Comparison of ENCODE assay signal across 22 cellular contexts in the genomic region with DNA sequence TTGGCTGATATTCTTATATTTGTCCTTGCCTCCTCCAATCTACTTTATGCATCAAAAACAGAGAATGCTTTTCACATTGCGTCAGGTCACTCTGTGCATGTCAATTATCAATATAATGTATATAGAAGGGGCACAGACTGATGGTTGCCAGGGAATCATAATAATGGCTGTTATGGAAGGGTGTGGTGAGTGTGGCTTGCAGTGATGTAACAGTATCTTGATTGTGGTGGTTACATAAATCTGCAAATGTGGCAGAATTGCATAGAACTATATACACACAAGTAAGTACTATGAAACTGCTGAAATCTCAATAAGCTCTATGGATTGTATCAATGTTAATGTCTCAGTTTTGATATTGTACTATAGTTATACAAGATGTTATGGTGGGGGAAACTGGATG.
DNase-seq lines count a peak whose midpoint lies in the region; ATAC-seq and TF ChIP-seq lines count a peak whose summit lies in the region.
"Had no signal": no experiment of that assay in that cellular context is flagged by ENCODE, and none has a peak within 500 bp of the region (broad histone marks: within the 10 kb centered on the region; RNA-seq: fewer than 3 reads in every experiment).

No MANE protein-coding gene starts in this region.

- TF ChIP-seq CTCF in mucosa of descending colon (IDR thresholded peaks at IDR 0.05), result no peak

- no peak overlapping the region for H3K4me3 ChIP-seq in mucosa of descending colon
- no peak overlapping the region for H3K4me3 ChIP-seq in Karpas-422 (ENCODE audit: low read length)
- H3K4me3 ChIP-seq: BLaER1 treated with 17β-estradiol and CSF1 and Interleukin-3, amounts not matched to agents 10 nM and 100 nM; GM12878; GM23338 had no signal

- H2AFZ ChIP-seq in Karpas-422 (ENCODE audit: low read length), result no peak overlapping the region
- H2AFZ ChIP-seq: GM23338 had no signal

- no peak overlapping the region for H3K4me2 ChIP-seq in Karpas-422 (ENCODE audit: low read depth, low read length, poor library complexity, severe bottlenecking)
- H3K4me2 ChIP-seq: BLaER1 treated with 17β-estradiol and CSF1 and Interleukin-3, amounts not matched to agents 10 nM and 100 nM; GM23338 had no signal

- ATAC-seq in mucosa of descending colon (peak; percentile 66), GM19455 (IDR thresholded peaks at IDR 0.05; ENCODE audit: unreplicated experiment) (no peak)
- ATAC-seq: GM12878, GM23338, HCT116 had no signal

- H3K9me2 ChIP-seq in Karpas-422 (replicated peaks; ENCODE audit: insufficient read depth, low read length), result no peaks in the 10 kb centered on the region

- no peaks in the 10 kb centered on the region for H3K79me2 ChIP-seq in Karpas-422 (ENCODE audit: low read length)

- no peaks in the 10 kb centered on the region for H3K36me3 ChIP-seq in mucosa of descending colon (ENCODE audit: low read depth)
- no peaks in the 10 kb centered on the region for H3K36me3 ChIP-seq in Karpas-422 (ENCODE audit: insufficient read depth, low read length)
- H3K36me3 ChIP-seq: BE2C; BLaER1 treated with 17β-estradiol and CSF1 and Interleukin-3, amounts not matched to agents 10 nM and 100 nM had no signal

- H3K9me3 ChIP-seq in mucosa of descending colon, result no peaks in the 10 kb centered on the region
- H3K9me3 ChIP-seq in Karpas-422 (ENCODE audit: low read length), result peaks cover 10% of the 10 kb centered on the region
- H3K9me3 ChIP-seq: BE2C; BLaER1 treated with 17β-estradiol and CSF1 and Interleukin-3, amounts not matched to agents 10 nM and 100 nM had no signal

- no peaks in the 10 kb centered on the region for H4K20me1 ChIP-seq in Karpas-422 (ENCODE audit: insufficient read depth, low read depth, low read length)
- H4K20me1 ChIP-seq: BLaER1 treated with 17β-estradiol and CSF1 and Interleukin-3, amounts not matched to agents 10 nM and 100 nM had no signal

- DNase-seq in NCI-H748 (lab: John Stamatoyannopoulos, UW; ENCODE audit: unreplicated experiment) (peak; percentile 13), NCI-H748 treated with DMSO at 0.1 percent for 48 hours (lab: John Stamatoyannopoulos, UW) (no peak), amniotic epithelial cell (ENCODE audit: low read depth) (peak; percentile 10), mucosa of descending colon (no peak), Karpas-422 (no peak)
- DNase-seq: ACHN; AML-193; BE2C; CD4-positive, alpha-beta T cell; CD8-positive, alpha-beta memory T cell; DMS 273 treated with DMSO at 0.1 percent for 48 hours; DMS79; EL; GDM1; H9; HFFc6 had no signal

- intact Hi-C loops in mucosa of descending colon (cut with DNase I, micrococcal nuclease), result no loop called here

- H3K27me3 ChIP-seq in Karpas-422 (ENCODE audit: low read length), result no peaks in the 10 kb centered on the region
- H3K27me3 ChIP-seq: BE2C; BLaER1 treated with 17β-estradiol and CSF1 and Interleukin-3, amounts not matched to agents 10 nM and 100 nM had no signal

- H3K9ac ChIP-seq in Karpas-422 (ENCODE audit: low read length), result no peak overlapping the region
- H3K9ac ChIP-seq: BLaER1 treated with 17β-estradiol and CSF1 and Interleukin-3, amounts not matched to agents 10 nM and 100 nM had no signal

- H3K4me1 ChIP-seq in mucosa of descending colon (ENCODE audit: low read depth), result peaks cover 5% of the 10 kb centered on the region
- no peaks in the 10 kb centered on the region for H3K4me1 ChIP-seq in Karpas-422 (ENCODE audit: low read length)
- H3K4me1 ChIP-seq: BE2C had no signal

- H3K27ac ChIP-seq in Karpas-422 (ENCODE audit: low read length), result no peak overlapping the region
- H3K27ac ChIP-seq: 22Rv1 had no signal

Comparison
In these comparisons a context has a peak if more than half of its experiments do, and no peak if none do; other contexts are left out.
1. DNase-seq: peak in NCI-H748 (single experiment) and amniotic epithelial cell (single experiment); none in NCI-H748 treated with DMSO at 0.1 percent for 48 hours (single experiment), mucosa of descending colon (0 of 3) and Karpas-422 (single experiment).